ENCODE assay signal across 8 cellular contexts in the genomic region with DNA sequence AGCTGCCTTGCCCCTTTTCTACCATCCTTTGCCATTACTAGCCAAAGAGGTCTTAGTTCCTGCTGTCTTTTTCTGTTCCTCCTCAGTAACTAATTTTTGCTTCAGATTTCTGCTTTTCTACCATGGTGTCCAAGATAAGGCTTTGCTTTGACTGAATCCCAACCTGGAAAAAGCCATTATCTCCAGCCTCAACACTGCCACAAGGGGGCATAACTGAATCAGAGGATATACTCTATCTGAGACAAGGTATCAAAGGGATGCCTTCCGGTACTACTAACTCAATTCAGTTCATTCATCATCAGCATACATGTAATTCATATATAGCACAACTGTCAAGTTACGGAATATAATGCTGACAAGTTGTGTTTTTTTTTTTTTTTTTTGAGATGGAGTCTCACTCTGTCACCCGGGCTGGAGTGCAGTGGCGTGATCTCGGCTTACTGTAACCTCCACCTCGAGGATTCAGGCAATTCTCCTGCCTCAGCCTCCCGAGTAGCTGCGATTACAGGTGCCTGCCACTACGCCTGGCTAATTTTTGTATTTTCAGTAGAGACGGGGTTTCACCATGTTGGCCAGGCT. TPM values are rescaled to one million over a fixed set of nuclear protein-coding genes. Genes with fewer than 3 reads are reported as not detected.
DNase-seq lines count a peak whose midpoint lies in the region; ATAC-seq and TF ChIP-seq lines count a peak whose summit lies in the region.

No MANE protein-coding gene starts in this region.

- H3K27me3 Mint-ChIP-seq in CD4-positive, CD25-positive, alpha-beta regulatory T cell = no peaks in the 10 kb centered on the region
- no peaks in the 10 kb centered on the region for H3K27me3 Mint-ChIP-seq in naive thymus-derived CD8-positive, alpha-beta T cell

- no peaks in the 10 kb centered on the region for H3K9me3 Mint-ChIP-seq in CD4-positive, CD25-positive, alpha-beta regulatory T cell
- H3K9me3 Mint-ChIP-seq in naive thymus-derived CD8-positive, alpha-beta T cell = no peaks in the 10 kb centered on the region

- peaks cover 0 to 2% (median 0%) of the 10 kb centered on the region in 4 donors for H3K4me1 Mint-ChIP-seq in CD4-positive, CD25-positive, alpha-beta regulatory T cell
- peaks cover 0 to 3% (median 2%) of the 10 kb centered on the region in 4 donors for H3K4me1 Mint-ChIP-seq in naive thymus-derived CD8-positive, alpha-beta T cell

- H3K4me3 ChIP-seq in CD4-positive, CD25-positive, alpha-beta regulatory T cell (ENCODE audit: low read depth, low read length) = no peak overlapping the region
- no peak overlapping the region for H3K4me3 ChIP-seq in GM12875 (ENCODE audit: low read depth, low read length)

- H3K9me3 ChIP-seq in CD4-positive, CD25-positive, alpha-beta regulatory T cell (ENCODE audit: control insufficient read depth in 2 of 2, low read length in 2 of 2) = no peaks in the 10 kb centered on the region

- no peaks in the 10 kb centered on the region for H3K4me1 ChIP-seq in CD4-positive, CD25-positive, alpha-beta regulatory T cell (ENCODE audit: control insufficient read depth, insufficient read depth, low read length, poor library complexity, severe bottlenecking)

- H3K36me3 Mint-ChIP-seq in CD4-positive, CD25-positive, alpha-beta regulatory T cell = peaks cover 22% of the 10 kb centered on the region
- H3K36me3 Mint-ChIP-seq in naive thymus-derived CD8-positive, alpha-beta T cell = peaks cover 0 to 84% (median 6%) of the 10 kb centered on the region in 3 donors

- TF ChIP-seq CTCF in GM12875 (IDR thresholded peaks at IDR 0.05; ENCODE audit: borderline replicate concordance, insufficient read depth, low read depth, low read length) = peak; percentile 56; the same call in 1 of the 2 replicates

- peak; percentile 15 to 52 (median 44) for DNase-seq in CD4-positive, CD25-positive, alpha-beta regulatory T cell
- DNase-seq in HT1080 (ENCODE audit: low read depth) (peak; percentile 19), T-helper 9 cell (peak; percentile 15)
- peak; percentile 18 for DNase-seq in effector CD4-positive, alpha-beta T cell
- DNase-seq in naive thymus-derived CD8-positive, alpha-beta T cell = peak in 9 of 10 donors; percentile 6 to 71 (median 37)

- peak; percentile 68 to 71 for ATAC-seq in CD4-positive, CD25-positive, alpha-beta regulatory T cell (ENCODE audit: low read depth in 2 of 2)
- peak; percentile 81 to 87 for ATAC-seq in naive thymus-derived CD8-positive, alpha-beta T cell
- ATAC-seq in HG03135 (IDR thresholded peaks at IDR 0.05; ENCODE audit: unreplicated experiment) (no peak), GM18870 (IDR thresholded peaks at IDR 0.05; ENCODE audit: unreplicated experiment) (no peak)

- peaks cover 46% of the 10 kb centered on the region for H3K36me3 ChIP-seq in CD4-positive, CD25-positive, alpha-beta regulatory T cell (ENCODE audit: control insufficient read depth, insufficient read depth, low read length)

- POLR2A ChIA-PET in naive thymus-derived CD8-positive, alpha-beta T cell (lab: Charles Lee) = interaction anchor here (0.8 to 2.8 kb wide), 3 partner anchors 10 to 92 kb away, joined by 3 to 13 read pairs (median 3); partner anchors contain the start of gene OSGEPL1

- no peak overlapping the region for H3K4me3 Mint-ChIP-seq in CD4-positive, CD25-positive, alpha-beta regulatory T cell
- H3K4me3 Mint-ChIP-seq in naive thymus-derived CD8-positive, alpha-beta T cell = no peak overlapping the region

- H3K27ac Mint-ChIP-seq in CD4-positive, CD25-positive, alpha-beta regulatory T cell = no peak overlapping the region
- H3K27ac Mint-ChIP-seq in naive thymus-derived CD8-positive, alpha-beta T cell = peak overlapping the region in 4 of 10 donors; percentile 22 to 55 (median 50)

- no peak overlapping the region for H3K27ac ChIP-seq in CD4-positive, CD25-positive, alpha-beta regulatory T cell (ENCODE audit: insufficient read depth, low read length, poor library complexity, severe bottlenecking)

- H3K27me3 ChIP-seq in CD4-positive, CD25-positive, alpha-beta regulatory T cell (ENCODE audit: control insufficient read depth, insufficient read depth, low read length) = no peaks in the 10 kb centered on the region

RNA-seq across cellular contexts. Expression of gene OSGEPL1, which starts 11.4 kb away (rescaled TPM):
- 5.7 TPM for total RNA-seq in CD4-positive, CD25-positive, alpha-beta regulatory T cell
- 10 to 100 TPM; 11.5 to 15.6 (median 15.3) TPM for polyA plus RNA-seq in CD4-positive, CD25-positive, alpha-beta regulatory T cell
- total RNA-seq in HT1080 (2014; rRNA removed; shearing (Covaris generic)) = 11.5 and 14.2 TPM in 2 replicates
- polyA plus RNA-seq in HT1080 (2015; cell fraction: cytosol; rRNA removed) = 14.9 and 18.1 TPM in 2 replicates
- polyA plus RNA-seq in HT1080 (2015; cell fraction: nucleus; rRNA removed) = 35.9 and 40.6 TPM in 2 replicates
- 10 to 100 TPM; 20.0 to 20.4 TPM for total RNA-seq in naive thymus-derived CD8-positive, alpha-beta T cell
- 10 to 100 TPM; 17.0 to 22.5 (median 18.3) TPM for polyA plus RNA-seq in naive thymus-derived CD8-positive, alpha-beta T cell

RNA-seq across cellular contexts. Expression of gene ORMDL1, which starts 33.0 kb away (rescaled TPM):
- 141 TPM for total RNA-seq in CD4-positive, CD25-positive, alpha-beta regulatory T cell
- polyA plus RNA-seq in CD4-positive, CD25-positive, alpha-beta regulatory T cell = 10 to 100 TPM; 81.4 to 97.2 (median 87.5) TPM
- total RNA-seq in HT1080 (2014; rRNA removed; shearing (Covaris generic)) = 99.1 and 125 TPM in 2 replicates
- polyA plus RNA-seq in HT1080 (2015; cell fraction: cytosol; rRNA removed) = 62.5 and 71.4 TPM in 2 replicates
- polyA plus RNA-seq in HT1080 (2015; cell fraction: nucleus; rRNA removed) = 173 and 193 TPM in 2 replicates
- total RNA-seq in naive thymus-derived CD8-positive, alpha-beta T cell = 100 to 1,000 TPM; 191 to 206 TPM
- polyA plus RNA-seq in naive thymus-derived CD8-positive, alpha-beta T cell = 10 to 100 TPM; 71.3 to 80.4 (median 78.5) TPM

RNA-seq across cellular contexts. Expression of gene PMS1, which starts 33.1 kb away (rescaled TPM):
- 24.3 TPM for total RNA-seq in CD4-positive, CD25-positive, alpha-beta regulatory T cell
- 10 to 100 TPM; 10.1 to 12.7 (median 10.9) TPM for polyA plus RNA-seq in CD4-positive, CD25-positive, alpha-beta regulatory T cell
- total RNA-seq in HT1080 (2014; rRNA removed; shearing (Covaris generic)) = 18.2 and 19.3 TPM in 2 replicates
- 17.2 and 18.6 TPM in 2 replicates for polyA plus RNA-seq in HT1080 (2015; cell fraction: cytosol; rRNA removed)
- polyA plus RNA-seq in HT1080 (2015; cell fraction: nucleus; rRNA removed) = 39.4 and 40.4 TPM in 2 replicates
- total RNA-seq in naive thymus-derived CD8-positive, alpha-beta T cell = 10 to 100 TPM; 28.9 to 30.3 TPM
- polyA plus RNA-seq in naive thymus-derived CD8-positive, alpha-beta T cell = 10 to 100 TPM; 14.9 to 15.8 (median 15.6) TPM

Comparison
In these comparisons a context has a peak if more than half of its experiments do, and no peak if none do; other contexts are left out.
1. ATAC-seq: peak in CD4-positive, CD25-positive, alpha-beta regulatory T cell (2 of 2) and naive thymus-derived CD8-positive, alpha-beta T cell (2 of 2); none in HG03135 (single experiment) and GM18870 (single experiment).
2. Peak in every context shown above with its lines, with median percentiles within 50 percentile points of each other: DNase-seq.